In the genomic region with DNA sequence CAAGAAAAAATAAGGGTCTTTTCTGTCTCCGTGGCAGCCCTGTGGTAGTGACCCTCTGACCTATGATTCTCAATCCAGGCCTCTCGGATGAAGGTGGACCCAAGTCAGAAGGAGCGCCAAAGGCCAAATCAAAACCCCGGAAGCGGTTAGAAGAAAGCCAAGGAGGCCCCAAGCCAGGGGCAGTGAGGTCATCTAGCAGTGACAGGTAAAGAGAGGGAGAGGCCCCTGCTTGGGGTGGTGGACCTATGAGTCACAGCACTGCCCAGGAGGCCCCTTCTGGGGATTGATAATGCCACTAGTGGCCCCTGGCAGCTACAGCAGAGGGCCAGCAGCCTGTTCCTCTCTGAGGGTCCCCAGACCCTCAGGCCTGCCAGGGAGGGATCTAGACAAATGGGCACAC, we compare ENCODE assay signal across 1 cellular context.
TF ChIP-seq lines count a peak whose summit lies in the region.

No MANE protein-coding gene starts in this region.

TF ChIP-seq in HepG2, 621 proteins besides CTCF, POLR2A, EP300 and RAD21 (continued from another document and continues in another):
- TF ChIP-seq, protein P1, sequence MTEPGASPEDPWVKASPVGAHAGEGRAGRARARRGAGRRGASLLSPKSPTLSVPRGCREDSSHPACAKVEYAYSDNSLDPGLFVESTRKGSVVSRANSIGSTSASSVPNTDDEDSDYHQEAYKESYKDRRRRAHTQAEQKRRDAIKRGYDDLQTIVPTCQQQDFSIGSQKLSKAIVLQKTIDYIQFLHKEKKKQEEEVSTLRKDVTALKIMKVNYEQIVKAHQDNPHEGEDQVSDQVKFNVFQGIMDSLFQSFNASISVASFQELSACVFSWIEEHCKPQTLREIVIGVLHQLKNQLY (CRISPR knock-in tag; IDR thresholded peaks at IDR 0.05) = peak; percentile 72; the same call in 1 of the 2 replicates
- TF ChIP-seq ZNF546 (CRISPR knock-in tag; conservative IDR thresholded peaks at IDR 0.05) = no peak
- TF ChIP-seq ZSCAN29 (CRISPR knock-in tag; conservative IDR thresholded peaks at IDR 0.05) = no peak
- TF ChIP-seq PATZ1 (CRISPR knock-in tag; IDR thresholded peaks at IDR 0.05) = peak; percentile 72
- TF ChIP-seq ZSCAN22 (CRISPR knock-in tag; IDR thresholded peaks at IDR 0.05) = no peak
- TF ChIP-seq, protein P2, sequence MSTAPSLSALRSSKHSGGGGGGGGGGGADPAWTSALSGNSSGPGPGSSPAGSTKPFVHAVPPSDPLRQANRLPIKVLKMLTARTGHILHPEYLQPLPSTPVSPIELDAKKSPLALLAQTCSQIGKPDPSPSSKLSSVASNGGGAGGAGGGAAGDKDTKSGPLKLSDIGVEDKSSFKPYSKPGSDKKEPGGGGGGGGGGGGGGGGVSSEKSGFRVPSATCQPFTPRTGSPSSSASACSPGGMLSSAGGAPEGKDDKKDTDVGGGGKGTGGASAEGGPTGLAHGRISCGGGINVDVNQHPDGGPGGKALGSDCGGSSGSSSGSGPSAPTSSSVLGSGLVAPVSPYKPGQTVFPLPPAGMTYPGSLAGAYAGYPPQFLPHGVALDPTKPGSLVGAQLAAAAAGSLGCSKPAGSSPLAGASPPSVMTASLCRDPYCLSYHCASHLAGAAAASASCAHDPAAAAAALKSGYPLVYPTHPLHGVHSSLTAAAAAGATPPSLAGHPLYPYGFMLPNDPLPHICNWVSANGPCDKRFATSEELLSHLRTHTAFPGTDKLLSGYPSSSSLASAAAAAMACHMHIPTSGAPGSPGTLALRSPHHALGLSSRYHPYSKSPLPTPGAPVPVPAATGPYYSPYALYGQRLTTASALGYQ (CRISPR knock-in tag; IDR thresholded peaks at IDR 0.05) = peak; percentile 90
- TF ChIP-seq SKIL (CRISPR knock-in tag; IDR thresholded peaks at IDR 0.05; ENCODE audit: borderline replicate concordance) = peak; percentile 69; the same call in 1 of the 2 replicates
- TF ChIP-seq POLR2G (IDR thresholded peaks at IDR 0.05; ENCODE audit: low read depth, low read length) = peak; percentile 51
- 0 out of 2 replicates have a peak, but pooled peaks have one; percentile 42 for TF ChIP-seq STAT6 (CRISPR knock-in tag; IDR thresholded peaks at IDR 0.05; ENCODE audit: borderline replicate concordance)
- TF ChIP-seq ZNF776 (CRISPR knock-in tag; IDR thresholded peaks at IDR 0.05) = no peak
- peak; percentile 70; the same call in 1 of the 2 replicates for TF ChIP-seq ZNF746 (CRISPR knock-in tag; IDR thresholded peaks at IDR 0.05)
- TF ChIP-seq ATF1 (CRISPR knock-in tag; IDR thresholded peaks at IDR 0.05) = peak; percentile 83
- TF ChIP-seq, protein P3, sequence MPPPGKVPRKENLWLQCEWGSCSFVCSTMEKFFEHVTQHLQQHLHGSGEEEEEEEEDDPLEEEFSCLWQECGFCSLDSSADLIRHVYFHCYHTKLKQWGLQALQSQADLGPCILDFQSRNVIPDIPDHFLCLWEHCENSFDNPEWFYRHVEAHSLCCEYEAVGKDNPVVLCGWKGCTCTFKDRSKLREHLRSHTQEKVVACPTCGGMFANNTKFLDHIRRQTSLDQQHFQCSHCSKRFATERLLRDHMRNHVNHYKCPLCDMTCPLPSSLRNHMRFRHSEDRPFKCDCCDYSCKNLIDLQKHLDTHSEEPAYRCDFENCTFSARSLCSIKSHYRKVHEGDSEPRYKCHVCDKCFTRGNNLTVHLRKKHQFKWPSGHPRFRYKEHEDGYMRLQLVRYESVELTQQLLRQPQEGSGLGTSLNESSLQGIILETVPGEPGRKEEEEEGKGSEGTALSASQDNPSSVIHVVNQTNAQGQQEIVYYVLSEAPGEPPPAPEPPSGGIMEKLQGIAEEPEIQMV (CRISPR knock-in tag; IDR thresholded peaks at IDR 0.05; ENCODE audit: low read depth) = no peak
- TF ChIP-seq CREB1 (IDR thresholded peaks at IDR 0.05) = peak; percentile 80
- peak; percentile 91 for TF ChIP-seq CREB1 (CRISPR knock-in tag; IDR thresholded peaks at IDR 0.05)
- TF ChIP-seq SIN3B (IDR thresholded peaks at IDR 0.05; ENCODE audit: low read length) = no peak
- no peak for TF ChIP-seq SMAD1 (CRISPR knock-in tag; IDR thresholded peaks at IDR 0.05; ENCODE audit: borderline replicate concordance, low read depth)
- no peak; the same call in 1 of the 2 replicates for TF ChIP-seq HOXD1 (CRISPR knock-in tag; IDR thresholded peaks at IDR 0.05)
- TF ChIP-seq LCORL (IDR thresholded peaks at IDR 0.05) = no peak
- TF ChIP-seq LCORL (CRISPR knock-in tag; IDR thresholded peaks at IDR 0.05) = peak; percentile 88
- no peak for TF ChIP-seq SRSF1 (optimal IDR thresholded peaks at IDR 0.05; ENCODE audit: low read depth, low read length)
- TF ChIP-seq HNF4A (CRISPR knock-in tag; IDR thresholded peaks at IDR 0.05) = peak; percentile 76
- TF ChIP-seq AHR (CRISPR knock-in tag; IDR thresholded peaks at IDR 0.05) = peak; percentile 70; the same call in 1 of the 2 replicates
- TF ChIP-seq KLF16 (CRISPR knock-in tag; IDR thresholded peaks at IDR 0.05) = peak in 1 of 2 experiments; percentile 90; a peak in 2 of 4 replicates
- TF ChIP-seq NR2C2 (CRISPR knock-in tag; IDR thresholded peaks at IDR 0.05; ENCODE audit: borderline replicate concordance) = peak; percentile 85
- TF ChIP-seq ZNF672 (CRISPR knock-in tag; IDR thresholded peaks at IDR 0.05) = no peak
- TF ChIP-seq NR3C1 (CRISPR knock-in tag; IDR thresholded peaks at IDR 0.05) = no peak
- peak; percentile 78 for TF ChIP-seq SP4 (CRISPR knock-in tag; IDR thresholded peaks at IDR 0.05)
- peak; percentile 74; the same call in 1 of the 2 replicates for TF ChIP-seq SOX5 (CRISPR knock-in tag; IDR thresholded peaks at IDR 0.05; ENCODE audit: borderline replicate concordance)
- no peak for TF ChIP-seq ZNF549 (CRISPR knock-in tag; IDR thresholded peaks at IDR 0.05)
- peak; percentile 81 for TF ChIP-seq HOMEZ (CRISPR knock-in tag; IDR thresholded peaks at IDR 0.05; ENCODE audit: low read depth)
- TF ChIP-seq SOX6 (IDR thresholded peaks at IDR 0.05) = no peak
- TF ChIP-seq SOX6 (CRISPR knock-in tag; IDR thresholded peaks at IDR 0.05) = peak; percentile 89
- TF ChIP-seq, protein P4, sequence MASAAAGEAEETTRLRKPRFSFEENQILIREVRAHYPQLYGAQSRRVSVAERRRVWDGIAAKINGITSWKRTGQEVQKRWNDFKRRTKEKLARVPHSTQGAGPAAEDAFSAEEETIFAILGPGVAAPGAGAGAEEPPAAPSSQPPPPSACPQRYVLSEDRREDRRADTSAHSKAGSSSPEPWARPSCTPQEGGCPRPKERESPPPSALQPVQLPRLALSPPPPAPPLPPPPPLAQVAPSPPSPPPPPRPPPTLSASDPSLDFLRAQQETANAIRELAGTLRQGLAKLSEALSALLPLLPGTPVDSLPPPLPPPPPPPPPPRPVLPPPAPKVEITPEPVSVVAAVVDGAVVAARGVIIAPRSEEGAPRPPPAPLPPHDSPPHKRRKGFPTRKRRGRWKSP (CRISPR knock-in tag; IDR thresholded peaks at IDR 0.05) = 0 out of 2 replicates have a peak, but pooled peaks have one; percentile 43
- peak; percentile 96 for TF ChIP-seq ZEB1 (IDR thresholded peaks at IDR 0.05; ENCODE audit: insufficient replicate concordance, low read depth)
- TF ChIP-seq JUND (CRISPR knock-in tag; IDR thresholded peaks at IDR 0.05) = peak; percentile 96
- TF ChIP-seq FOXK1 (CRISPR knock-in tag; IDR thresholded peaks at IDR 0.05; ENCODE audit: borderline replicate concordance, low read depth) = peak; percentile 70; the same call in 1 of the 2 replicates
- TF ChIP-seq, protein P5, sequence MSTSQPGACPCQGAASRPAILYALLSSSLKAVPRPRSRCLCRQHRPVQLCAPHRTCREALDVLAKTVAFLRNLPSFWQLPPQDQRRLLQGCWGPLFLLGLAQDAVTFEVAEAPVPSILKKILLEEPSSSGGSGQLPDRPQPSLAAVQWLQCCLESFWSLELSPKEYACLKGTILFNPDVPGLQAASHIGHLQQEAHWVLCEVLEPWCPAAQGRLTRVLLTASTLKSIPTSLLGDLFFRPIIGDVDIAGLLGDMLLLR (CRISPR knock-in tag; IDR thresholded peaks at IDR 0.05) = no peak
- TF ChIP-seq ISL2 (CRISPR knock-in tag; IDR thresholded peaks at IDR 0.05) = peak; percentile 86
- no peak for TF ChIP-seq ZNF451 (CRISPR knock-in tag; IDR thresholded peaks at IDR 0.05)
- no peak for TF ChIP-seq HNRNPLL (IDR thresholded peaks at IDR 0.05; ENCODE audit: low read depth, low read length, poor library complexity, severe bottlenecking)
- no peak for TF ChIP-seq ZSCAN12 (CRISPR knock-in tag; IDR thresholded peaks at IDR 0.05)
- peak; percentile 57; the same call in 1 of the 2 replicates for TF ChIP-seq SPEN (CRISPR knock-in tag; IDR thresholded peaks at IDR 0.05; ENCODE audit: low read depth)
- TF ChIP-seq MIXL1 (CRISPR knock-in tag; IDR thresholded peaks at IDR 0.05) = peak; percentile 66; the same call in 1 of the 2 replicates
- TF ChIP-seq, protein P6, sequence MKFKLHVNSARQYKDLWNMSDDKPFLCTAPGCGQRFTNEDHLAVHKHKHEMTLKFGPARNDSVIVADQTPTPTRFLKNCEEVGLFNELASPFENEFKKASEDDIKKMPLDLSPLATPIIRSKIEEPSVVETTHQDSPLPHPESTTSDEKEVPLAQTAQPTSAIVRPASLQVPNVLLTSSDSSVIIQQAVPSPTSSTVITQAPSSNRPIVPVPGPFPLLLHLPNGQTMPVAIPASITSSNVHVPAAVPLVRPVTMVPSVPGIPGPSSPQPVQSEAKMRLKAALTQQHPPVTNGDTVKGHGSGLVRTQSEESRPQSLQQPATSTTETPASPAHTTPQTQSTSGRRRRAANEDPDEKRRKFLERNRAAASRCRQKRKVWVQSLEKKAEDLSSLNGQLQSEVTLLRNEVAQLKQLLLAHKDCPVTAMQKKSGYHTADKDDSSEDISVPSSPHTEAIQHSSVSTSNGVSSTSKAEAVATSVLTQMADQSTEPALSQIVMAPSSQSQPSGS (CRISPR knock-in tag; IDR thresholded peaks at IDR 0.05) = peak; percentile 97
- TF ChIP-seq BHLHE40 (IDR thresholded peaks at IDR 0.05; ENCODE audit: low read length) = peak; percentile 56; the same call in 1 of the 2 replicates
- TF ChIP-seq ZMAT5 (CRISPR knock-in tag; IDR thresholded peaks at IDR 0.05; ENCODE audit: borderline replicate concordance, low read depth) = no peak
- TF ChIP-seq NFKB2 (CRISPR knock-in tag; IDR thresholded peaks at IDR 0.05; ENCODE audit: borderline replicate concordance) = peak; percentile 55; the same call in 1 of the 2 replicates
- TF ChIP-seq GATA4 (IDR thresholded peaks at IDR 0.05; ENCODE audit: borderline replicate concordance, low read depth) = peak; percentile 76
- no peak for TF ChIP-seq NFATC3 (CRISPR knock-in tag; IDR thresholded peaks at IDR 0.05)
- TF ChIP-seq CC2D1A (CRISPR knock-in tag; IDR thresholded peaks at IDR 0.05) = no peak
- no peak for TF ChIP-seq ZNF234 (CRISPR knock-in tag; conservative IDR thresholded peaks at IDR 0.05)
